9 cellular contexts compared by ENCODE assay signal in genomic region chr9:127769985-127770904, GRCh38. TPM values are rescaled to one million over a fixed set of nuclear protein-coding genes. Genes with fewer than 3 reads are reported as not detected.
DNase-seq lines count a peak whose midpoint lies in the region; ATAC-seq and TF ChIP-seq lines count a peak whose summit lies in the region.
"Had no signal": no experiment of that assay in that cellular context is flagged by ENCODE, and none has a peak within 500 bp of the region (broad histone marks: within the 10 kb centered on the region; RNA-seq: fewer than 3 reads in every experiment).

No MANE protein-coding gene starts in this region.

- intact Hi-C loops in lower lobe of right lung (cut with DNase I): no loop called here

- H3K4me1 Mint-ChIP-seq in activated T-cell treated with anti-CD3 and anti-CD28 coated beads, Interleukin-2, amount 50 U/mL, for 24 hours (ENCODE audit: low read depth): peaks cover 76% of the 10 kb centered on the region
- peaks cover 73% of the 10 kb centered on the region for H3K4me1 Mint-ChIP-seq in activated naive CD8-positive, alpha-beta T cell treated with anti-CD3 and anti-CD28 coated beads, Interleukin-2, amount 50 U/mL, for 24 hours

- DNase-seq in activated T-cell treated with anti-CD3 and anti-CD28 coated beads, Interleukin-2, amount 50 U/mL, for 24 hours: no peak
- DNase-seq in activated T-cell treated with anti-CD3 and anti-CD28 coated beads for 4 hours: no peak
- DNase-seq in activated naive CD8-positive, alpha-beta T cell treated with anti-CD3 and anti-CD28 coated beads, Interleukin-2, amount 50 U/mL, for 24 hours: no peak
- DNase-seq in lower lobe of right lung: no peak
- DNase-seq in thoracic aorta (ENCODE audit: low spot score): no peak
- DNase-seq in cerebellar cortex (ENCODE audit: low spot score): no peak
- no peak for DNase-seq in DMS79 treated with DMSO at 0.1 percent for 48 hours (lab: John Stamatoyannopoulos, UW)
- DNase-seq in amygdala (lab: John Stamatoyannopoulos, UW): no peak

- H3K27ac Mint-ChIP-seq in activated T-cell treated with anti-CD3 and anti-CD28 coated beads, Interleukin-2, amount 50 U/mL, for 24 hours: peak overlapping the region; percentile 93
- peak overlapping the region; percentile 77 for H3K27ac Mint-ChIP-seq in activated naive CD8-positive, alpha-beta T cell treated with anti-CD3 and anti-CD28 coated beads, Interleukin-2, amount 50 U/mL, for 24 hours

- no peaks in the 10 kb centered on the region for H3K27me3 ChIP-seq in lower lobe of right lung (ENCODE audit: low read depth)
- H3K27me3 ChIP-seq in thoracic aorta (replicated peaks; ENCODE audit: insufficient read depth): no peaks in the 10 kb centered on the region

- peak overlapping the region; percentile 89 for H3K4me3 Mint-ChIP-seq in activated T-cell treated with anti-CD3 and anti-CD28 coated beads, Interleukin-2, amount 50 U/mL, for 24 hours
- peak overlapping the region; percentile 84 for H3K4me3 Mint-ChIP-seq in activated naive CD8-positive, alpha-beta T cell treated with anti-CD3 and anti-CD28 coated beads, Interleukin-2, amount 50 U/mL, for 24 hours

- H3K36me3 ChIP-seq in lower lobe of right lung (peaks cover 15% of the 10 kb centered on the region), thoracic aorta (no peaks in the 10 kb centered on the region)

- H3K36me3 Mint-ChIP-seq in activated T-cell treated with anti-CD3 and anti-CD28 coated beads, Interleukin-2, amount 50 U/mL, for 24 hours (ENCODE audit: low read depth): peaks cover 51% of the 10 kb centered on the region
- peaks cover 25% of the 10 kb centered on the region for H3K36me3 Mint-ChIP-seq in activated naive CD8-positive, alpha-beta T cell treated with anti-CD3 and anti-CD28 coated beads, Interleukin-2, amount 50 U/mL, for 24 hours (ENCODE audit: low read depth)

- H3K27ac ChIP-seq in lower lobe of right lung (peak overlapping the region; percentile 89), thoracic aorta (peak overlapping the region in 1 of 2 donors; percentile 44)
- H3K27ac ChIP-seq: VCaP had no signal

- H3K9me3 ChIP-seq in lower lobe of right lung (no peaks in the 10 kb centered on the region), thoracic aorta (no peaks in the 10 kb centered on the region)

- H3K9me3 Mint-ChIP-seq in activated T-cell treated with anti-CD3 and anti-CD28 coated beads, Interleukin-2, amount 50 U/mL, for 24 hours: no peaks in the 10 kb centered on the region
- no peaks in the 10 kb centered on the region for H3K9me3 Mint-ChIP-seq in activated naive CD8-positive, alpha-beta T cell treated with anti-CD3 and anti-CD28 coated beads, Interleukin-2, amount 50 U/mL, for 24 hours

- H3K4me1 ChIP-seq in lower lobe of right lung (peaks cover 61% of the 10 kb centered on the region), thoracic aorta (ENCODE audit: control insufficient read depth in 1 of 2, low read depth in 2 of 2) (peaks cover 8% of the 10 kb centered on the region in 2 donors)

- H3K4me3 ChIP-seq in lower lobe of right lung (peak overlapping the region; percentile 68), thoracic aorta (peak overlapping the region; percentile 76)

- H3K27me3 Mint-ChIP-seq in activated T-cell treated with anti-CD3 and anti-CD28 coated beads, Interleukin-2, amount 50 U/mL, for 24 hours: no peaks in the 10 kb centered on the region
- H3K27me3 Mint-ChIP-seq in activated naive CD8-positive, alpha-beta T cell treated with anti-CD3 and anti-CD28 coated beads, Interleukin-2, amount 50 U/mL, for 24 hours: no peaks in the 10 kb centered on the region

- TF ChIP-seq CTCF in lower lobe of right lung (IDR thresholded peaks at IDR 0.05) (no peak), thoracic aorta (IDR thresholded peaks at IDR 0.05) (no peak)

- ATAC-seq in activated naive CD8-positive, alpha-beta T cell treated with anti-CD3 and anti-CD28 coated beads, Interleukin-2, amount 50 U/mL, for 24 hours: no peak
- ATAC-seq in lower lobe of right lung (no peak), thoracic aorta (ENCODE audit: insufficient number of reproducible peaks, low FRiP score, low read depth) (no peak)

RNA-seq across cellular contexts. Expression of gene SH2D3C, which starts 8.2 kb away (rescaled TPM):
- total RNA-seq in lower lobe of right lung (59.4 TPM), thoracic aorta (10 to 100 TPM in 1 of 2 donors, 1 to 10 TPM in 1; 5.3 to 13.1 TPM)

RNA-seq across cellular contexts. Expression of gene CDK9, which starts 15.6 kb away (rescaled TPM):
- total RNA-seq in lower lobe of right lung (96.2 TPM), thoracic aorta (100 to 1,000 TPM; 104 to 111 TPM)

RNA-seq across cellular contexts. Expression of gene FPGS, which starts 32.4 kb away (rescaled TPM):
- total RNA-seq in lower lobe of right lung: 55.4 TPM
- total RNA-seq in thoracic aorta: 100 to 1,000 TPM; 119 to 136 TPM

RNA-seq across cellular contexts. Expression of gene TOR2A, which starts 35.2 kb away (rescaled TPM):
- total RNA-seq in lower lobe of right lung (16.5 TPM), thoracic aorta (10 to 100 TPM; 14.5 to 16.9 TPM)

RNA-seq across cellular contexts. Expression of gene TTC16, which starts 54.4 kb away (rescaled TPM):
- 1.3 TPM for total RNA-seq in lower lobe of right lung
- total RNA-seq in thoracic aorta: under 1 TPM; 0.14 to 0.27 TPM
